1 cellular context compared by ENCODE assay signal in the genomic region with DNA sequence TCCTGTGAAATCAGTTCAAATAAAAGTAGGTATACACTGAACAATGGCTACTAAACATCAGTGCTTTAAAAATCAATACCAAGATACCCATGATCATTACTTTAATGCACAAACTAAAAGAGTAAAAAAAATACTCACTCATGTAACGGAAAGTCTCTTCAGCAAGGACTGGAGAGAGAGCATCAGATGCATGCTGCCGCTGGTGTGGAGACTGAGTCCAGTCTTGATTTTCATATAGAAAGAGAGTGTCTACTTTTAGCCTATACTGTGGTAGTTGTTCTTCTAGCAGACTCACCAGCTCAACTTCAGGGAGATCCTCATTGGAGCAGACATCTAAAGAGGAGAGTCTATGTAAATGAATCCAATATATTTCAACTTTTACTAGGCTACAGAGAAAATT.
TF ChIP-seq lines count a peak whose summit lies in the region.

No MANE protein-coding gene starts in this region.

TF ChIP-seq in HepG2, 621 proteins besides CTCF, POLR2A, EP300 and RAD21:
- TF ChIP-seq ZNF629 (CRISPR knock-in tag; conservative IDR thresholded peaks at IDR 0.05) (peak; percentile 68), ZNF780A (CRISPR knock-in tag; IDR thresholded peaks at IDR 0.05) (no peak), NCOA2 (CRISPR knock-in tag; IDR thresholded peaks at IDR 0.05) (0 out of 2 replicates have a peak, but pooled peaks have one; percentile 19), ONECUT2 (CRISPR knock-in tag; IDR thresholded peaks at IDR 0.05) (0 out of 2 replicates have a peak, but pooled peaks have one; percentile 16)
